ENCODE assay signal across 12 cellular contexts in genomic region chr1:86356247-86356646, GRCh38. TPM values are rescaled to one million over a fixed set of nuclear protein-coding genes. Genes with fewer than 3 reads are reported as not detected.
A peak's percentile ranks its signal among the peaks of the same experiment; 100 is the strongest.
DNase-seq lines count a peak whose midpoint lies in the region; ATAC-seq and TF ChIP-seq lines count a peak whose summit lies in the region.
"Had no signal": no experiment of that assay in that cellular context is flagged by ENCODE, and none has a peak within 500 bp of the region (broad histone marks: within the 10 kb centered on the region; RNA-seq: fewer than 3 reads in every experiment).

No MANE protein-coding gene starts in this region.

- H3K9me2 ChIP-seq in hepatocyte (replicated peaks; ENCODE audit: insufficient read depth) = no peaks in the 10 kb centered on the region

- H3K79me2 ChIP-seq in hepatocyte = no peaks in the 10 kb centered on the region

- intact Hi-C loops in esophagus muscularis mucosa (cut with DNase I) = no loop called here

- 85% methylated on average over 10 of the region's 10 CpGs for WGBS in hepatocyte (ENCODE audit: low lambda C conversion rate, missing lambda C conversion rate)
- WGBS in esophagus muscularis mucosa = 82% methylated on average over 10 of the region's 10 CpGs

- peak; percentile 3 for TF ChIP-seq CTCF in GM20000 (IDR thresholded peaks at IDR 0.05; ENCODE audit: extremely low read depth, missing control alignments)
- TF ChIP-seq CTCF in RWPE2 (IDR thresholded peaks at IDR 0.05; ENCODE audit: poor library complexity, severe bottlenecking) = peak; percentile 20
- peak; percentile 44 for TF ChIP-seq CTCF in hepatocyte (IDR thresholded peaks at IDR 0.05; ENCODE audit: poor library complexity)
- peak in 1 of 3 experiments; percentile 41 for TF ChIP-seq CTCF in esophagus muscularis mucosa (IDR thresholded peaks at IDR 0.05)

- no peak overlapping the region for H3K27ac ChIP-seq in RWPE2 (ENCODE audit: poor library complexity, severe bottlenecking)
- H3K27ac ChIP-seq in hepatocyte = no peak overlapping the region
- H3K27ac ChIP-seq in esophagus muscularis mucosa (replicated peaks in 1 of 4) = no peak overlapping the region
- H3K27ac ChIP-seq: HL-60 had no signal

- H3K4me3 ChIP-seq in RWPE2 (ENCODE audit: severe bottlenecking) = no peak overlapping the region
- no peak overlapping the region for H3K4me3 ChIP-seq in hepatocyte
- H3K4me3 ChIP-seq in esophagus muscularis mucosa = no peak overlapping the region
- H3K4me3 ChIP-seq: smooth muscle cell had no signal

- no peak for ATAC-seq in RWPE2 (ENCODE audit: low read depth)

- H3K4me2 ChIP-seq in hepatocyte = no peak overlapping the region
- H3K4me2 ChIP-seq: smooth muscle cell had no signal

- no peak for TF ChIP-seq POLR2A in esophagus muscularis mucosa (IDR thresholded peaks at IDR 0.05; ENCODE audit: low read depth)

- no peaks in the 10 kb centered on the region for H4K20me1 ChIP-seq in hepatocyte (ENCODE audit: insufficient read depth, poor library complexity, severe bottlenecking)

- H3K9me3 ChIP-seq in RWPE2 (ENCODE audit: severe bottlenecking) = no peaks in the 10 kb centered on the region
- H3K9me3 ChIP-seq in hepatocyte (ENCODE audit: low read depth) = no peaks in the 10 kb centered on the region
- H3K9me3 ChIP-seq in esophagus muscularis mucosa = no peaks in the 10 kb centered on the region
- H3K9me3 ChIP-seq: Caco-2 had no signal

- TF ChIP-seq EP300 in esophagus muscularis mucosa (IDR thresholded peaks at IDR 0.05) = no peak

- H3K27me3 ChIP-seq in RWPE2 (ENCODE audit: insufficient read depth, poor library complexity, severe bottlenecking) (no peaks in the 10 kb centered on the region), hepatocyte (no peaks in the 10 kb centered on the region), esophagus muscularis mucosa (no peaks in the 10 kb centered on the region)

- H3K4me1 ChIP-seq in RWPE2 (ENCODE audit: insufficient read depth, poor library complexity, severe bottlenecking) (no peaks in the 10 kb centered on the region), hepatocyte (ENCODE audit: insufficient read depth) (no peaks in the 10 kb centered on the region), esophagus muscularis mucosa (peaks cover 0 to 11% (median 2%) of the 10 kb centered on the region in 4 donors)
- H3K4me1 ChIP-seq: Caco-2 had no signal

- DNase-seq in AG08395 (ENCODE audit: low spot score) = peak; percentile 17
- DNase-seq in GM20000 (ENCODE audit: low spot score) = no peak
- no peak for DNase-seq in RWPE2 (ENCODE audit: low spot score)
- no peak for DNase-seq in hepatocyte (ENCODE audit: low spot score)
- DNase-seq in cerebellum (ENCODE audit: low spot score) = no peak
- DNase-seq in esophagus muscularis mucosa (ENCODE audit: extremely low spot score) = no peak
- no peak for DNase-seq in mesenteric fat pad (ENCODE audit: low spot score)
- no peak for DNase-seq in HCEC 1CT
- DNase-seq: Caco-2, T1000 had no signal

- no peak overlapping the region for H2AFZ ChIP-seq in hepatocyte

- H3K36me3 ChIP-seq in RWPE2 (ENCODE audit: low read depth) (peaks cover 76% of the 10 kb centered on the region), hepatocyte (replicated peaks; ENCODE audit: insufficient read depth, low read depth) (peaks cover 3% of the 10 kb centered on the region), esophagus muscularis mucosa (peaks cover 0 to 23% (median 18%) of the 10 kb centered on the region in 4 donors)

RNA-seq across cellular contexts. Expression of gene ODF2L, which starts 39.9 kb away (rescaled TPM):
- total RNA-seq in hepatocyte (58.8 and 58.9 TPM in 2 replicates), cerebellum (109 TPM), esophagus muscularis mucosa (10 to 100 TPM; 11.6 to 18.7 (median 13.3) TPM), mesenteric fat pad (48.2 TPM)
- 32.4 and 36.7 TPM in 2 replicates for polyA plus RNA-seq in hepatocyte
